ENCODE assay signal across 11 cellular contexts in genomic region chr2:66581461-66582363, GRCh38.
A peak's percentile ranks its signal among the peaks of the same experiment; 100 is the strongest.
DNase-seq lines count a peak whose midpoint lies in the region; ATAC-seq and TF ChIP-seq lines count a peak whose summit lies in the region.
"Had no signal": no experiment of that assay in that cellular context is flagged by ENCODE, and none has a peak within 500 bp of the region (broad histone marks: within the 10 kb centered on the region; RNA-seq: fewer than 3 reads in every experiment).

No MANE protein-coding gene starts in this region.

- H4K20me1 ChIP-seq in SK-N-SH (ENCODE audit: insufficient read depth), result no peaks in the 10 kb centered on the region

- H3K4me3 ChIP-seq in AG10803 (ENCODE audit: low read length) (peak overlapping the region; percentile 53), SK-N-SH (ENCODE audit: low read depth in 2 of 2, low read length in 1 of 2) (peak overlapping the region in 1 of 2 experiments; percentile 28; a peak in 1 of 4 replicates)

- H3K36me3 ChIP-seq in SK-N-SH (replicated peaks in 1 of 2; ENCODE audit: control insufficient read depth in 1 of 2, insufficient read depth in 2 of 2, low read length in 1 of 2), result no peaks in the 10 kb centered on the region

- no peak overlapping the region for H3K9ac ChIP-seq in SK-N-SH
- H3K9ac ChIP-seq: KMS-11 had no signal

- H3K27me3 ChIP-seq in SK-N-SH (ENCODE audit: insufficient read depth), result no peaks in the 10 kb centered on the region

- WGBS in SK-N-SH (ENCODE audit: low lambda C conversion rate), result 69% methylated on average over 27 of the region's 70 CpGs

- no peak for ATAC-seq in HG03159 (IDR thresholded peaks at IDR 0.05; ENCODE audit: unreplicated experiment)

- no peaks in the 10 kb centered on the region for H3K9me3 ChIP-seq in SK-N-SH

- H3K27ac ChIP-seq in SK-N-SH (ENCODE audit: low read depth in 2 of 2, low read length in 1 of 2), result no peak overlapping the region
- H3K27ac ChIP-seq in RWPE1, result no peak overlapping the region
- H3K27ac ChIP-seq: KMS-11 had no signal

- intact Hi-C loops in posterior vena cava (cut with DNase I), result loop anchor here (5.0 to 10.0 kb wide), 3 partner anchors 111 to 1083 kb away; no protein-coding TSS in a partner anchor

- H3K4me1 ChIP-seq in SK-N-SH (ENCODE audit: control insufficient read depth in 1 of 2, insufficient read depth in 2 of 2, low read depth in 1 of 2, low read length in 1 of 2), result peaks cover 0 to 7% of the 10 kb centered on the region in 2 experiments; a peak in 1 of 4 replicates

- peaks cover 12% of the 10 kb centered on the region for H3F3A ChIP-seq in SK-N-SH (replicated peaks; ENCODE audit: insufficient read depth)

- H3K79me2 ChIP-seq in SK-N-SH (ENCODE audit: insufficient read depth), result no peaks in the 10 kb centered on the region

- no peak for TF ChIP-seq RAD21 in SK-N-SH (IDR thresholded peaks at IDR 0.05; ENCODE audit: low read length)

- no peaks in the 10 kb centered on the region; the same call in 1 of the 2 replicates for H3K9me2 ChIP-seq in SK-N-SH

- TF ChIP-seq EP300 in SK-N-SH (IDR thresholded peaks at IDR 0.05; ENCODE audit: borderline replicate concordance in 1 of 2, low read depth in 1 of 2, low read length in 1 of 2), result no peak

- peak overlapping the region; percentile 53; the same call in 1 of the 2 replicates for H2AFZ ChIP-seq in SK-N-SH (ENCODE audit: low read depth)

- CTCF ChIA-PET in SK-N-SH (lab: Yijun Ruan, JAX), result interaction anchor here (0.6 kb wide), 1 partner anchor 1450 kb away, joined by 3 read pairs; no protein-coding TSS in a partner anchor
- CTCF ChIA-PET in RWPE1 (lab: Yijun Ruan, JAX), result interaction anchor here (0.6 to 0.7 kb wide), 2 partner anchors 867 to 1101 kb away, joined by 3 read pairs; no protein-coding TSS in a partner anchor

- TF ChIP-seq CTCF in AG10803 (conservative IDR thresholded peaks at IDR 0.05; ENCODE audit: low read length), result no peak
- no peak for TF ChIP-seq CTCF in SK-N-SH (IDR thresholded peaks at IDR 0.05)
- no peak for TF ChIP-seq CTCF in RWPE1 (conservative IDR thresholded peaks at IDR 0.05; ENCODE audit: low read depth)

- POLR2A ChIA-PET in SK-N-SH (lab: Yijun Ruan, JAX), result interaction anchor here (0.6 kb wide), 1 partner anchor 148 kb away, joined by 3 read pairs; no protein-coding TSS in a partner anchor
- POLR2A ChIA-PET in RWPE1 (lab: Yijun Ruan, JAX; ENCODE audit: low non-redundant PET), result no interaction called here

- DNase-seq in AG10803 (ENCODE audit: low read depth) (peak; percentile 21), SK-N-SH (peak; percentile 72), hepatic stellate cell (ENCODE audit: low spot score) (peak; percentile 57), posterior vena cava (ENCODE audit: low spot score) (peak; percentile 84), DMS153 treated with DMSO at 0.1 percent for 48 hours (lab: John Stamatoyannopoulos, UW; ENCODE audit: unreplicated experiment) (no peak), RWPE1 (ENCODE audit: low spot score) (no peak)
- no peak for DNase-seq in stimulated activated CD8-positive, alpha-beta memory T cell treated with anti-CD3 and anti-CD28 coated beads, Interleukin-4, amount 100 ng/mL, for 48 hours
- DNase-seq: CD4-positive, CD25-positive, alpha-beta regulatory T cell; T-helper 9 cell had no signal

- H3K4me2 ChIP-seq in SK-N-SH, result peak overlapping the region; percentile 55; the same call in 1 of the 2 replicates
- H3K4me2 ChIP-seq: KMS-11 had no signal

TF ChIP-seq in SK-N-SH, 30 proteins besides CTCF, POLR2A, EP300 and RAD21:
- no peak for TF ChIP-seq TAF1 (IDR thresholded peaks at IDR 0.05; ENCODE audit: borderline replicate concordance, low read depth, low read length)
- TF ChIP-seq POLR2AphosphoS5 (IDR thresholded peaks at IDR 0.05; ENCODE audit: low read depth, low read length), result no peak
- TF ChIP-seq, protein P1, sequence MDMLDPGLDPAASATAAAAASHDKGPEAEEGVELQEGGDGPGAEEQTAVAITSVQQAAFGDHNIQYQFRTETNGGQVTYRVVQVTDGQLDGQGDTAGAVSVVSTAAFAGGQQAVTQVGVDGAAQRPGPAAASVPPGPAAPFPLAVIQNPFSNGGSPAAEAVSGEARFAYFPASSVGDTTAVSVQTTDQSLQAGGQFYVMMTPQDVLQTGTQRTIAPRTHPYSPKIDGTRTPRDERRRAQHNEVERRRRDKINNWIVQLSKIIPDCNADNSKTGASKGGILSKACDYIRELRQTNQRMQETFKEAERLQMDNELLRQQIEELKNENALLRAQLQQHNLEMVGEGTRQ (IDR thresholded peaks at IDR 0.05; ENCODE audit: borderline replicate concordance, low read depth, low read length), result no peak
- TF ChIP-seq ELF1 (IDR thresholded peaks at IDR 0.05), result no peak
- TF ChIP-seq FOXM1 (IDR thresholded peaks at IDR 0.05; ENCODE audit: low read depth), result no peak
- TF ChIP-seq NRF1 (IDR thresholded peaks at IDR 0.05; ENCODE audit: low read depth, low read length), result no peak
- TF ChIP-seq, protein P2, sequence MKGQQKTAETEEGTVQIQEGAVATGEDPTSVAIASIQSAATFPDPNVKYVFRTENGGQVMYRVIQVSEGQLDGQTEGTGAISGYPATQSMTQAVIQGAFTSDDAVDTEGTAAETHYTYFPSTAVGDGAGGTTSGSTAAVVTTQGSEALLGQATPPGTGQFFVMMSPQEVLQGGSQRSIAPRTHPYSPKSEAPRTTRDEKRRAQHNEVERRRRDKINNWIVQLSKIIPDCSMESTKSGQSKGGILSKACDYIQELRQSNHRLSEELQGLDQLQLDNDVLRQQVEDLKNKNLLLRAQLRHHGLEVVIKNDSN (IDR thresholded peaks at IDR 0.05; ENCODE audit: borderline replicate concordance, low read depth), result no peak
- no peak for TF ChIP-seq JUND (IDR thresholded peaks at IDR 0.05)
- TF ChIP-seq, protein P3, sequence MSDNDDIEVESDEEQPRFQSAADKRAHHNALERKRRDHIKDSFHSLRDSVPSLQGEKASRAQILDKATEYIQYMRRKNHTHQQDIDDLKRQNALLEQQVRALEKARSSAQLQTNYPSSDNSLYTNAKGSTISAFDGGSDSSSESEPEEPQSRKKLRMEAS (IDR thresholded peaks at IDR 0.05; ENCODE audit: low read depth), result no peak
- TF ChIP-seq, protein P4, sequence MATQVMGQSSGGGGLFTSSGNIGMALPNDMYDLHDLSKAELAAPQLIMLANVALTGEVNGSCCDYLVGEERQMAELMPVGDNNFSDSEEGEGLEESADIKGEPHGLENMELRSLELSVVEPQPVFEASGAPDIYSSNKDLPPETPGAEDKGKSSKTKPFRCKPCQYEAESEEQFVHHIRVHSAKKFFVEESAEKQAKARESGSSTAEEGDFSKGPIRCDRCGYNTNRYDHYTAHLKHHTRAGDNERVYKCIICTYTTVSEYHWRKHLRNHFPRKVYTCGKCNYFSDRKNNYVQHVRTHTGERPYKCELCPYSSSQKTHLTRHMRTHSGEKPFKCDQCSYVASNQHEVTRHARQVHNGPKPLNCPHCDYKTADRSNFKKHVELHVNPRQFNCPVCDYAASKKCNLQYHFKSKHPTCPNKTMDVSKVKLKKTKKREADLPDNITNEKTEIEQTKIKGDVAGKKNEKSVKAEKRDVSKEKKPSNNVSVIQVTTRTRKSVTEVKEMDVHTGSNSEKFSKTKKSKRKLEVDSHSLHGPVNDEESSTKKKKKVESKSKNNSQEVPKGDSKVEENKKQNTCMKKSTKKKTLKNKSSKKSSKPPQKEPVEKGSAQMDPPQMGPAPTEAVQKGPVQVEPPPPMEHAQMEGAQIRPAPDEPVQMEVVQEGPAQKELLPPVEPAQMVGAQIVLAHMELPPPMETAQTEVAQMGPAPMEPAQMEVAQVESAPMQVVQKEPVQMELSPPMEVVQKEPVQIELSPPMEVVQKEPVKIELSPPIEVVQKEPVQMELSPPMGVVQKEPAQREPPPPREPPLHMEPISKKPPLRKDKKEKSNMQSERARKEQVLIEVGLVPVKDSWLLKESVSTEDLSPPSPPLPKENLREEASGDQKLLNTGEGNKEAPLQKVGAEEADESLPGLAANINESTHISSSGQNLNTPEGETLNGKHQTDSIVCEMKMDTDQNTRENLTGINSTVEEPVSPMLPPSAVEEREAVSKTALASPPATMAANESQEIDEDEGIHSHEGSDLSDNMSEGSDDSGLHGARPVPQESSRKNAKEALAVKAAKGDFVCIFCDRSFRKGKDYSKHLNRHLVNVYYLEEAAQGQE (IDR thresholded peaks at IDR 0.05; ENCODE audit: low read depth, low read length), result no peak
- no peak for TF ChIP-seq MEF2A (IDR thresholded peaks at IDR 0.05; ENCODE audit: borderline replicate concordance, low read depth)
- no peak for TF ChIP-seq TEAD4 (IDR thresholded peaks at IDR 0.05; ENCODE audit: borderline replicate concordance, insufficient read depth)
- TF ChIP-seq FOXJ3 (CRISPR knock-in tag; IDR thresholded peaks at IDR 0.05), result no peak
- TF ChIP-seq SMC3 (IDR thresholded peaks at IDR 0.05; ENCODE audit: low read depth, low read length), result no peak
- no peak for TF ChIP-seq PBX3 (IDR thresholded peaks at IDR 0.05)
- no peak for TF ChIP-seq FOSL2 (IDR thresholded peaks at IDR 0.05; ENCODE audit: borderline replicate concordance, low read depth)

Comparison
In these comparisons a context has a peak if more than half of its experiments do, and no peak if none do; other contexts are left out.
1. DNase-seq: peak in AG10803 (single experiment), SK-N-SH (single experiment), hepatic stellate cell (single experiment) and posterior vena cava (single experiment); none in DMS153 treated with DMSO at 0.1 percent for 48 hours (single experiment), stimulated activated CD8-positive, alpha-beta memory T cell treated with anti-CD3 and anti-CD28 coated beads, Interleukin-4, amount 100 ng/mL, for 48 hours (single experiment) and RWPE1 (single experiment).